9 cellular contexts compared by ENCODE assay signal in genomic region chr1:198253668-198254067, GRCh38.
A peak's percentile ranks its signal among the peaks of the same experiment; 100 is the strongest.
DNase-seq lines count a peak whose midpoint lies in the region; ATAC-seq, FAIRE-seq and TF ChIP-seq lines count a peak whose summit lies in the region.
"Had no signal": no experiment of that assay in that cellular context is flagged by ENCODE, and none has a peak within 500 bp of the region (broad histone marks: within the 10 kb centered on the region; RNA-seq: fewer than 3 reads in every experiment).

No MANE protein-coding gene starts in this region.

- peak overlapping the region; percentile 21; the same call in 1 of the 2 replicates for H3K4ac ChIP-seq in IMR-90 (ENCODE audit: low read depth, low read length)

- TF ChIP-seq CTCF in IMR-90 (conservative IDR thresholded peaks at IDR 0.05; ENCODE audit: low read depth, low read length) = no peak
- TF ChIP-seq CTCF in GM12878 (IDR thresholded peaks at IDR 0.05 in 2 of 3, conservative IDR thresholded peaks at IDR 0.05 in 1 of 3; ENCODE audit: control insufficient read depth in 2 of 3, extremely low read depth in 1 of 3, insufficient read depth in 1 of 3, low read depth in 3 of 3, low read length in 3 of 3) = no peak

- no peak overlapping the region for H2AFZ ChIP-seq in IMR-90 (replicated peaks; ENCODE audit: low read length, poor library complexity)
- H2AFZ ChIP-seq in GM12878 (ENCODE audit: control insufficient read depth, low read depth, low read length) = no peak overlapping the region

- no peak overlapping the region; the same call in 1 of the 2 replicates for H2BK20ac ChIP-seq in IMR-90 (ENCODE audit: low read depth, low read length)

- POLR2A ChIA-PET in IMR-90 (lab: Charles Lee; ENCODE audit: unreplicated experiment) = no interaction called here
- POLR2A ChIA-PET in GM12878 (lab: Charles Lee) = interaction anchor here (0.7 to 1.0 kb wide), 2 partner anchors 68 to 96 kb away, joined by 3 to 4 read pairs; no protein-coding TSS in a partner anchor

- CTCF ChIA-PET in IMR-90 (lab: Yijun Ruan, JAX) (interaction anchor here (1.1 kb wide), 1 partner anchor 95 kb away, joined by 3 read pairs; no protein-coding TSS in a partner anchor), GM12878 (lab: Yijun Ruan, JAX) (interaction anchor here (0.6 to 1.5 kb wide), 6 partner anchors 9 to 732 kb away, joined by 3 to 8 read pairs (median 4); no protein-coding TSS in a partner anchor)

- RAD21 ChIA-PET in GM12878 (lab: Charles Lee; ENCODE audit: unreplicated experiment) = interaction anchor here (0.8 to 2.3 kb wide), 9 partner anchors 9 to 100 kb away, joined by 3 to 15 read pairs (median 3); no protein-coding TSS in a partner anchor

- WGBS in IMR-90 (ENCODE audit: extremely low coverage in 2 of 2, insufficient read length in 1 of 2), 2 experiments = 100% methylated on average over 1 of the region's 1 CpG; no CpG with 5 or more reads in 1 of the 2 experiments
- WGBS in GM12878 (ENCODE audit: insufficient coverage, insufficient replicate concordance, low lambda C conversion rate, missing lambda C conversion rate) = 0% methylated on average over 1 of the region's 1 CpG

- TF ChIP-seq POLR2A in IMR-90 (IDR thresholded peaks at IDR 0.05; ENCODE audit: low read depth, low read length) (no peak), GM12878 (IDR thresholded peaks at IDR 0.05; ENCODE audit: low read depth, low read length) (no peak)

- H3K9ac ChIP-seq in IMR-90 (ENCODE audit: low read depth, low read length) (no peak overlapping the region; the same call in 1 of the 2 replicates), GM12878 (ENCODE audit: control insufficient read depth, insufficient read depth, low read length) (peak overlapping the region; percentile 34; the same call in 1 of the 2 replicates)

- H3K4me1 ChIP-seq in IMR-90 (ENCODE audit: control insufficient read depth, insufficient read depth, low read length) (peaks cover 2% of the 10 kb centered on the region; the same call in 1 of the 2 replicates), GM12878 (ENCODE audit: control insufficient read depth, insufficient read depth, low read length) (peaks cover 16% of the 10 kb centered on the region)

- H3K18ac ChIP-seq in IMR-90 (ENCODE audit: low read depth, low read length) = no peak overlapping the region

- dilution Hi-C loops in IMR-90 (cut with HindIII; ENCODE audit: low sequenced_read_pairs, unreplicated experiment) = no loop called here

- peak overlapping the region; percentile 2; the same call in 1 of the 3 replicates for H2BK15ac ChIP-seq in IMR-90 (ENCODE audit: low read depth, low read length)

- no peak overlapping the region; the same call in 1 of the 2 replicates for H4K91ac ChIP-seq in IMR-90 (ENCODE audit: insufficient read depth, low read depth, low read length)

- FAIRE-seq in GM18507 (lab: Jason Lieb, UNC) (peak; percentile 81), GM12878 (lab: Jason Lieb, UNC) (peak; percentile 80)

- peak overlapping the region; percentile 43; the same call in 1 of the 2 replicates for H2AK5ac ChIP-seq in IMR-90 (ENCODE audit: low read depth, low read length)

- BruUV-seq in IMR-90 (replicated peaks; lab: Mats Ljungman, UMichigan) (no TSS peak), GM12878 (replicated peaks; lab: Mats Ljungman, UMichigan) (no TSS peak)

- no peaks in the 10 kb centered on the region for H3K36me3 ChIP-seq in IMR-90 (ENCODE audit: control insufficient read depth, insufficient read depth, low read length)
- H3K36me3 ChIP-seq in GM12878 (ENCODE audit: control insufficient read depth in 2 of 2, insufficient read depth in 2 of 2, low read length in 1 of 2) = no peaks in the 10 kb centered on the region; a peak in 1 of 4 replicates
- H3K36me3 ChIP-seq: SJSA1 had no signal

- H3K56ac ChIP-seq in IMR-90 (ENCODE audit: extremely low read depth, insufficient read depth, low read length) = peak overlapping the region; percentile 13

- no peak overlapping the region for H4K5ac ChIP-seq in IMR-90 (ENCODE audit: low read depth, low read length)

- H4K20me1 ChIP-seq in IMR-90 (ENCODE audit: insufficient read depth, low read length) (peaks cover 3% of the 10 kb centered on the region; the same call in 1 of the 2 replicates), GM12878 (ENCODE audit: control insufficient read depth, insufficient read depth) (no peaks in the 10 kb centered on the region)

- SMC1A ChIA-PET in GM12878 (lab: Charles Lee; ENCODE audit: uncharacterized antibody, unreplicated experiment) = interaction anchor here (0.8 to 7.1 kb wide), 12 partner anchors 8 to 95 kb away, joined by 3 to 44 read pairs (median 6); no protein-coding TSS in a partner anchor

- DNase-seq in GM18507 (ENCODE audit: extremely low spot score, insufficient read length, low read depth) = peak; percentile 9
- peak; percentile 75 for DNase-seq in IMR-90
- peak; percentile 50 for DNase-seq in GM12878 (ENCODE audit: low read depth, low spot score)
- no peak for DNase-seq in sciatic nerve (ENCODE audit: low spot score)
- DNase-seq in NCI-H1694 treated with DMSO at 0.1 percent for 48 hours (lab: John Stamatoyannopoulos, UW) = no peak
- no peak for DNase-seq in NCI-H187 treated with DMSO at 0.1 percent for 48 hours (lab: John Stamatoyannopoulos, UW)
- DNase-seq in COLO668 (lab: John Stamatoyannopoulos, UW; ENCODE audit: unreplicated experiment) = no peak

- no peaks in the 10 kb centered on the region for H3K27me3 ChIP-seq in IMR-90 (ENCODE audit: control insufficient read depth, insufficient read depth, low read length)
- no peaks in the 10 kb centered on the region for H3K27me3 ChIP-seq in GM12878 (replicated peaks in 1 of 2; ENCODE audit: control insufficient read depth in 2 of 2, insufficient read depth in 2 of 2, low read length in 1 of 2)
- H3K27me3 ChIP-seq: SJSA1 had no signal

- peak overlapping the region; percentile 20; the same call in 1 of the 2 replicates for H2BK120ac ChIP-seq in IMR-90 (ENCODE audit: low read depth, low read length)

- intact Hi-C loops in IMR-90 (cut with micrococcal nuclease) (no loop called here), GM12878 (cut with micrococcal nuclease; ENCODE audit: unreplicated experiment) (no loop called here), sciatic nerve (cut with DNase I) (no loop called here)

- peak overlapping the region; percentile 14 for H2BK5ac ChIP-seq in IMR-90 (ENCODE audit: low read depth, low read length, poor library complexity, severe bottlenecking)

- H3K9me1 ChIP-seq in IMR-90 (ENCODE audit: insufficient read depth, low read length) = peaks cover 3% of the 10 kb centered on the region; the same call in 1 of the 2 replicates

- peaks cover 20 to 32% of the 10 kb centered on the region in 2 experiments for H3K79me1 ChIP-seq in IMR-90 (ENCODE audit: low read depth in 1 of 2, low read length in 2 of 2)

- H3K4me3 ChIP-seq in IMR-90 (ENCODE audit: insufficient read depth, low read depth, low read length) (no peak overlapping the region), GM12878 (no peak overlapping the region)
- H3K4me3 ChIP-seq: SJSA1 had no signal

- H3K14ac ChIP-seq in IMR-90 (replicated peaks; ENCODE audit: low read depth, low read length) = peak overlapping the region; percentile 61; the same call in 1 of the 2 replicates

- no peak overlapping the region for H2AK9ac ChIP-seq in IMR-90 (replicated peaks; ENCODE audit: low read depth, low read length, poor library complexity)

- peak overlapping the region in 1 of 2 experiments; percentile 20; a peak in 2 of 4 replicates for H4K8ac ChIP-seq in IMR-90 (ENCODE audit: low read depth in 2 of 2, low read length in 2 of 2)

- H3K9me3 ChIP-seq in IMR-90 (ENCODE audit: control insufficient read depth, insufficient read depth, low read length) (no peaks in the 10 kb centered on the region), GM12878 (replicated peaks; ENCODE audit: control insufficient read depth, insufficient read depth, low read length) (peaks cover 3% of the 10 kb centered on the region; the same call in 2 of the 3 replicates)
- H3K9me3 ChIP-seq: SJSA1 had no signal

- H3K27ac ChIP-seq in IMR-90 (ENCODE audit: insufficient read depth, low read length) (no peak overlapping the region), GM12878 (ENCODE audit: control insufficient read depth, insufficient read depth) (peak overlapping the region; percentile 75)
- H3K27ac ChIP-seq: SJSA1 had no signal

- peak; percentile 99 for ATAC-seq in GM21717 (IDR thresholded peaks at IDR 0.05; ENCODE audit: unreplicated experiment)
- peak; percentile 55 for ATAC-seq in IMR-90 (ENCODE audit: low read depth)
- peak; percentile 99 for ATAC-seq in GM12878
- ATAC-seq in sciatic nerve = peak; percentile 51

- TF ChIP-seq RAD21 in IMR-90 (IDR thresholded peaks at IDR 0.05; ENCODE audit: low read length) (no peak), GM12878 (IDR thresholded peaks at IDR 0.05; ENCODE audit: insufficient read depth, low read depth, low read length) (peak; percentile 18; the same call in 1 of the 2 replicates)

- H3K4me2 ChIP-seq in IMR-90 (ENCODE audit: low read depth, low read length) (no peak overlapping the region; the same call in 1 of the 2 replicates), GM12878 (ENCODE audit: control insufficient read depth, insufficient read depth) (peak overlapping the region; percentile 72)

- peak overlapping the region; percentile 33; the same call in 1 of the 2 replicates for H3K23ac ChIP-seq in IMR-90 (ENCODE audit: low read depth, low read length)

- TF ChIP-seq EP300 in GM12878 (IDR thresholded peaks at IDR 0.05; ENCODE audit: borderline replicate concordance in 1 of 2, control insufficient read depth in 1 of 2, low read depth in 2 of 2, low read length in 2 of 2) = peak; percentile 38 to 86; a peak in 2 of 4 replicates

- no peaks in the 10 kb centered on the region for H3K79me2 ChIP-seq in GM12878 (ENCODE audit: control insufficient read depth, insufficient read depth, low read length)

- in situ Hi-C loops in IMR-90 (cut with MboI; ENCODE audit: low sequenced_read_pairs) (no loop called here), GM12878 (cut with MboI) (no loop called here)

TF ChIP-seq in IMR-90, 13 proteins besides CTCF, POLR2A, EP300 and RAD21 (continues in another document):
- TF ChIP-seq RCOR1 (IDR thresholded peaks at IDR 0.05; ENCODE audit: insufficient replicate concordance, low read length) = no peak
- TF ChIP-seq CHD1 (IDR thresholded peaks at IDR 0.05; ENCODE audit: low read depth, low read length) = no peak
- no peak for TF ChIP-seq MAZ (IDR thresholded peaks at IDR 0.05; ENCODE audit: borderline replicate concordance, low read depth, low read length)

TF ChIP-seq in GM12878, 131 proteins besides CTCF, POLR2A, EP300 and RAD21 (continues in another document):
- TF ChIP-seq RUNX3 (IDR thresholded peaks at IDR 0.05; ENCODE audit: low read length) = peak; percentile 41
- TF ChIP-seq POU2F2 (IDR thresholded peaks at IDR 0.05; ENCODE audit: borderline replicate concordance, low read depth, low read length) = 0 out of 3 replicates have a peak, but pooled peaks have one; percentile 36
- TF ChIP-seq SMAD1 (IDR thresholded peaks at IDR 0.05; ENCODE audit: low read depth, partially characterized antibody) = no peak
- no peak for TF ChIP-seq GATAD2B (conservative IDR thresholded peaks at IDR 0.05; ENCODE audit: low read depth)

Comparison
In these comparisons a context has a peak if more than half of its experiments do, and no peak if none do; other contexts are left out.
1. DNase-seq: peak in GM18507 (single experiment), IMR-90 (single experiment) and GM12878 (single experiment); none in sciatic nerve (single experiment), NCI-H1694 treated with DMSO at 0.1 percent for 48 hours (single experiment), NCI-H187 treated with DMSO at 0.1 percent for 48 hours (single experiment) and COLO668 (single experiment).
2. Peak in every context shown above with its lines, with median percentiles within 50 percentile points of each other: ATAC-seq.